In the genomic region with DNA sequence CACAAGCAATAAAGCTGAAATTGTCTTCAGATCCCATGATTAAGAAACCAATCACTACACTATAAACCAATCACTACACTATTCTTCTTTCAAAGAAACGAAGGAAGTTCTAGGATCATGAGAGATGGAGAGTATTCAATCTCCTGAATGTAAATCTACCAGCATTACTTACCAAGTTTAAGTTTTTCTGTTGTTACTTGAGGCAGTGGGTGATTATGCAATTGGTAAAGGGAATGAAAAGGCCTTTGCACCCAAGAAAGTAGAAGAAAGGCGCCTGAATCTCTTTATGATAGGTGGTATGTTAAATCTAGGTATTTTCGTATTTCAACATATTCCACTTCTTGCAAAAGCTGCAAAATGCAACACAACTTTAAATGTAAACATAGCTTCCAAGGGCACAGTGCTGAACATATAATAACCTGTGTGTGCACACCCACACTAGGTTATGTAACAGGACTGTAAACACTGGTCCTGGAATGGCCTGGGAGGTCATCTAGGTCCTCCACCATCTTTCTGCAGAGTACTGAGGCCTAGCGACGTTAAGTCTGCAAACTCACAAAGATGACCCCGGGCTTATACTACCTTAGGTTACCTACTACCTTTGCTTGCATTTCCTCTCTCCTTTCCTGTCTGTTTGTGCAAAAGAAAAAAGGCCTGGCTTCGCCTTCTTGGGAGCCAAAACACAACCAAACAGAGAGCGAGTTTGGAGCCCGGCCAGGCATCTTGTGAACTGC, we compare ENCODE assay signal across 1 cellular context.
A peak's percentile ranks its signal among the peaks of the same experiment; 100 is the strongest.
TF ChIP-seq lines count a peak whose summit lies in the region.

No MANE protein-coding gene starts in this region.

TF ChIP-seq in HepG2, 621 proteins besides CTCF, POLR2A, EP300 and RAD21 (continued from another document and continues in another):
- TF ChIP-seq, protein P1, sequence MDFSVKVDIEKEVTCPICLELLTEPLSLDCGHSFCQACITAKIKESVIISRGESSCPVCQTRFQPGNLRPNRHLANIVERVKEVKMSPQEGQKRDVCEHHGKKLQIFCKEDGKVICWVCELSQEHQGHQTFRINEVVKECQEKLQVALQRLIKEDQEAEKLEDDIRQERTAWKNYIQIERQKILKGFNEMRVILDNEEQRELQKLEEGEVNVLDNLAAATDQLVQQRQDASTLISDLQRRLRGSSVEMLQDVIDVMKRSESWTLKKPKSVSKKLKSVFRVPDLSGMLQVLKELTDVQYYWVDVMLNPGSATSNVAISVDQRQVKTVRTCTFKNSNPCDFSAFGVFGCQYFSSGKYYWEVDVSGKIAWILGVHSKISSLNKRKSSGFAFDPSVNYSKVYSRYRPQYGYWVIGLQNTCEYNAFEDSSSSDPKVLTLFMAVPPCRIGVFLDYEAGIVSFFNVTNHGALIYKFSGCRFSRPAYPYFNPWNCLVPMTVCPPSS (IDR thresholded peaks at IDR 0.05), result no peak
- TF ChIP-seq FOXA1 (IDR thresholded peaks at IDR 0.05), result peak; percentile 77
- TF ChIP-seq FOXA1 (CRISPR knock-in tag; IDR thresholded peaks at IDR 0.05), result peak; percentile 97
- TF ChIP-seq AGO1 (IDR thresholded peaks at IDR 0.05; ENCODE audit: low read depth, low read length, poor library complexity, severe bottlenecking), result no peak
- no peak for TF ChIP-seq GMEB1 (CRISPR knock-in tag; IDR thresholded peaks at IDR 0.05; ENCODE audit: borderline replicate concordance)
- TF ChIP-seq ZNF720 (CRISPR knock-in tag; IDR thresholded peaks at IDR 0.05), result no peak
- TF ChIP-seq MIER2 (CRISPR knock-in tag; IDR thresholded peaks at IDR 0.05), result peak; percentile 53
- TF ChIP-seq ZNF543 (CRISPR knock-in tag; IDR thresholded peaks at IDR 0.05), result no peak
- no peak for TF ChIP-seq NR3C1 (CRISPR knock-in tag; IDR thresholded peaks at IDR 0.05)
- TF ChIP-seq KAT7 (CRISPR knock-in tag; IDR thresholded peaks at IDR 0.05; ENCODE audit: borderline replicate concordance), result peak; percentile 45; the same call in 1 of the 2 replicates
- TF ChIP-seq ZNF235 (CRISPR knock-in tag; IDR thresholded peaks at IDR 0.05; ENCODE audit: borderline replicate concordance), result no peak
- no peak for TF ChIP-seq GATA4 (IDR thresholded peaks at IDR 0.05; ENCODE audit: borderline replicate concordance, low read depth)
- no peak for TF ChIP-seq CENPBD1 (CRISPR knock-in tag; IDR thresholded peaks at IDR 0.05; ENCODE audit: borderline replicate concordance, low read depth)
- no peak for TF ChIP-seq RFXAP (CRISPR knock-in tag; IDR thresholded peaks at IDR 0.05; ENCODE audit: borderline replicate concordance)
- peak; percentile 73 for TF ChIP-seq ZNF589 (CRISPR knock-in tag; conservative IDR thresholded peaks at IDR 0.05)
- TF ChIP-seq ARNTL (CRISPR knock-in tag; IDR thresholded peaks at IDR 0.05), result peak; percentile 70; the same call in 1 of the 2 replicates
- no peak for TF ChIP-seq MAFF (IDR thresholded peaks at IDR 0.05; ENCODE audit: low read depth, low read length)
- TF ChIP-seq, protein P2, sequence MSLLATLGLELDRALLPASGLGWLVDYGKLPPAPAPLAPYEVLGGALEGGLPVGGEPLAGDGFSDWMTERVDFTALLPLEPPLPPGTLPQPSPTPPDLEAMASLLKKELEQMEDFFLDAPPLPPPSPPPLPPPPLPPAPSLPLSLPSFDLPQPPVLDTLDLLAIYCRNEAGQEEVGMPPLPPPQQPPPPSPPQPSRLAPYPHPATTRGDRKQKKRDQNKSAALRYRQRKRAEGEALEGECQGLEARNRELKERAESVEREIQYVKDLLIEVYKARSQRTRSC (CRISPR knock-in tag; IDR thresholded peaks at IDR 0.05; ENCODE audit: low read depth), result no peak
- TF ChIP-seq RXRA (CRISPR knock-in tag; IDR thresholded peaks at IDR 0.05), result peak; percentile 76; the same call in 1 of the 2 replicates
- TF ChIP-seq ZNF468 (CRISPR knock-in tag; IDR thresholded peaks at IDR 0.05), result no peak
- no peak for TF ChIP-seq MAZ (IDR thresholded peaks at IDR 0.05; ENCODE audit: borderline replicate concordance, low read depth, low read length)
- peak; percentile 55; the same call in 1 of the 2 replicates for TF ChIP-seq MAZ (CRISPR knock-in tag; IDR thresholded peaks at IDR 0.05; ENCODE audit: low read depth)
- TF ChIP-seq ZNF275 (CRISPR knock-in tag; IDR thresholded peaks at IDR 0.05; ENCODE audit: borderline replicate concordance), result no peak
- TF ChIP-seq, protein P3, sequence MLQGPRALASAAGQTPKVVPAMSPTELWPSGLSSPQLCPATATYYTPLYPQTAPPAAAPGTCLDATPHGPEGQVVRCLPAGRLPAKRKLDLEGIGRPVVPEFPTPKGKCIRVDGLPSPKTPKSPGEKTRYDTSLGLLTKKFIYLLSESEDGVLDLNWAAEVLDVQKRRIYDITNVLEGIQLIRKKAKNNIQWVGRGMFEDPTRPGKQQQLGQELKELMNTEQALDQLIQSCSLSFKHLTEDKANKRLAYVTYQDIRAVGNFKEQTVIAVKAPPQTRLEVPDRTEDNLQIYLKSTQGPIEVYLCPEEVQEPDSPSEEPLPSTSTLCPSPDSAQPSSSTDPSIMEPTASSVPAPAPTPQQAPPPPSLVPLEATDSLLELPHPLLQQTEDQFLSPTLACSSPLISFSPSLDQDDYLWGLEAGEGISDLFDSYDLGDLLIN (CRISPR knock-in tag; IDR thresholded peaks at IDR 0.05; ENCODE audit: borderline replicate concordance), result no peak
- TF ChIP-seq PHB2 (IDR thresholded peaks at IDR 0.05; ENCODE audit: partially characterized antibody), result no peak
- peak in 1 of 2 experiments; percentile 82; a peak in 2 of 4 replicates for TF ChIP-seq ATF4 (CRISPR knock-in tag; IDR thresholded peaks at IDR 0.05)
- no peak for TF ChIP-seq ZNF737 (CRISPR knock-in tag; IDR thresholded peaks at IDR 0.05; ENCODE audit: borderline replicate concordance)
- no peak for TF ChIP-seq E2F5 (CRISPR knock-in tag; conservative IDR thresholded peaks at IDR 0.05)
- TF ChIP-seq, protein P4, sequence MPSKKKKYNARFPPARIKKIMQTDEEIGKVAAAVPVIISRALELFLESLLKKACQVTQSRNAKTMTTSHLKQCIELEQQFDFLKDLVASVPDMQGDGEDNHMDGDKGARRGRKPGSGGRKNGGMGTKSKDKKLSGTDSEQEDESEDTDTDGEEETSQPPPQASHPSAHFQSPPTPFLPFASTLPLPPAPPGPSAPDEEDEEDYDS (CRISPR knock-in tag; IDR thresholded peaks at IDR 0.05), result peak; percentile 52; the same call in 1 of the 2 replicates
- TF ChIP-seq, protein P5, sequence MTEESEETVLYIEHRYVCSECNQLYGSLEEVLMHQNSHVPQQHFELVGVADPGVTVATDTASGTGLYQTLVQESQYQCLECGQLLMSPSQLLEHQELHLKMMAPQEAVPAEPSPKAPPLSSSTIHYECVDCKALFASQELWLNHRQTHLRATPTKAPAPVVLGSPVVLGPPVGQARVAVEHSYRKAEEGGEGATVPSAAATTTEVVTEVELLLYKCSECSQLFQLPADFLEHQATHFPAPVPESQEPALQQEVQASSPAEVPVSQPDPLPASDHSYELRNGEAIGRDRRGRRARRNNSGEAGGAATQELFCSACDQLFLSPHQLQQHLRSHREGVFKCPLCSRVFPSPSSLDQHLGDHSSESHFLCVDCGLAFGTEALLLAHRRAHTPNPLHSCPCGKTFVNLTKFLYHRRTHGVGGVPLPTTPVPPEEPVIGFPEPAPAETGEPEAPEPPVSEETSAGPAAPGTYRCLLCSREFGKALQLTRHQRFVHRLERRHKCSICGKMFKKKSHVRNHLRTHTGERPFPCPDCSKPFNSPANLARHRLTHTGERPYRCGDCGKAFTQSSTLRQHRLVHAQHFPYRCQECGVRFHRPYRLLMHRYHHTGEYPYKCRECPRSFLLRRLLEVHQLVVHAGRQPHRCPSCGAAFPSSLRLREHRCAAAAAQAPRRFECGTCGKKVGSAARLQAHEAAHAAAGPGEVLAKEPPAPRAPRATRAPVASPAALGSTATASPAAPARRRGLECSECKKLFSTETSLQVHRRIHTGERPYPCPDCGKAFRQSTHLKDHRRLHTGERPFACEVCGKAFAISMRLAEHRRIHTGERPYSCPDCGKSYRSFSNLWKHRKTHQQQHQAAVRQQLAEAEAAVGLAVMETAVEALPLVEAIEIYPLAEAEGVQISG (CRISPR knock-in tag; IDR thresholded peaks at IDR 0.05), result no peak
- no peak for TF ChIP-seq PTBP1 (IDR thresholded peaks at IDR 0.05; ENCODE audit: low read depth, low read length, poor library complexity, severe bottlenecking)
- 0 out of 2 replicates have a peak, but pooled peaks have one; percentile 25 for TF ChIP-seq EHMT2 (IDR thresholded peaks at IDR 0.05; ENCODE audit: borderline replicate concordance, low read depth, low read length)
- peak; percentile 88; the same call in 1 of the 2 replicates for TF ChIP-seq SMAD3 (CRISPR knock-in tag; IDR thresholded peaks at IDR 0.05)
- no peak for TF ChIP-seq PBX3 (CRISPR knock-in tag; IDR thresholded peaks at IDR 0.05; ENCODE audit: borderline replicate concordance)
- TF ChIP-seq DNMT3B (CRISPR knock-in tag; conservative IDR thresholded peaks at IDR 0.05), result no peak
- TF ChIP-seq PPARG (CRISPR knock-in tag; conservative IDR thresholded peaks at IDR 0.05), result peak; percentile 61
- no peak for TF ChIP-seq SCMH1 (CRISPR knock-in tag; IDR thresholded peaks at IDR 0.05; ENCODE audit: borderline replicate concordance)
- TF ChIP-seq PLSCR1 (CRISPR knock-in tag; IDR thresholded peaks at IDR 0.05; ENCODE audit: borderline replicate concordance), result peak; percentile 22; the same call in 1 of the 2 replicates
- TF ChIP-seq ZNF274 (CRISPR knock-in tag; IDR thresholded peaks at IDR 0.05), result no peak
